ENCODE assay signal across 1 cellular context in genomic region chr17:43444223-43445008, GRCh38.
TF ChIP-seq lines count a peak whose summit lies in the region.

No MANE protein-coding gene starts in this region.

TF ChIP-seq in HCT116, 20 proteins besides CTCF, POLR2A, EP300 and RAD21 (continued from another document):
- TF ChIP-seq ATF3 (IDR thresholded peaks at IDR 0.05) (no peak), JUND (IDR thresholded peaks at IDR 0.05) (no peak), REST (IDR thresholded peaks at IDR 0.05; ENCODE audit: low read depth) (no peak), CEBPB (IDR thresholded peaks at IDR 0.05; ENCODE audit: low read depth) (no peak), EGR1 (IDR thresholded peaks at IDR 0.05; ENCODE audit: low read depth) (no peak), EZH2 (IDR thresholded peaks at IDR 0.05) (no peak)
